Comparison of ENCODE assay signal across 37 cellular contexts in genomic region chr5:176557846-176558245, GRCh38. TPM values are rescaled to one million over a fixed set of nuclear protein-coding genes. Genes with fewer than 3 reads are reported as not detected.
"Had no signal": no experiment of that assay in that cellular context is flagged by ENCODE, and none has a peak within 500 bp of the region (broad histone marks: within the 10 kb centered on the region; RNA-seq: fewer than 3 reads in every experiment).

No MANE protein-coding gene starts in this region.

- H3K27ac ChIP-seq: adrenal gland, ascending aorta, body of pancreas, brain microvascular endothelial cell, breast epithelium, cardiac muscle cell had no signal

- H3K36me3 Mint-ChIP-seq: activated naive CD4-positive, alpha-beta T cell treated with anti-CD3 and anti-CD28 coated beads, Interleukin-2, amount 50 U/mL, for 24 hours; activated naive CD4-positive, alpha-beta T cell treated with anti-CD3 and anti-CD28 coated beads, Interleukin-2, amount 50 U/mL, for 72 hours; activated naive CD8-positive, alpha-beta T cell; activated naive CD8-positive, alpha-beta T cell treated with anti-CD3 and anti-CD28 coated beads for 36 hours; activated naive CD8-positive, alpha-beta T cell treated with anti-CD3 and anti-CD28 coated beads, Interleukin-2, amount 10 ng/mL, durations not matched to agents 7 days and 5 days; brain had no signal

- H3K27ac Mint-ChIP-seq: activated naive CD4-positive, alpha-beta T cell treated with anti-CD3 and anti-CD28 coated beads for 36 hours; activated naive CD4-positive, alpha-beta T cell treated with anti-CD3 and anti-CD28 coated beads, Interleukin-2, amount 10 ng/mL, durations not matched to agents 7 days and 5 days; activated naive CD4-positive, alpha-beta T cell treated with anti-CD3 and anti-CD28 coated beads, Interleukin-2, amount 50 U/mL, for 24 hours; activated naive CD4-positive, alpha-beta T cell treated with anti-CD3 and anti-CD28 coated beads, Interleukin-2, amount 50 U/mL, for 72 hours; activated naive CD8-positive, alpha-beta T cell; activated naive CD8-positive, alpha-beta T cell treated with anti-CD3 and anti-CD28 coated beads for 36 hours; activated naive CD8-positive, alpha-beta T cell treated with anti-CD3 and anti-CD28 coated beads, Interleukin-2, amount 10 ng/mL, durations not matched to agents 7 days and 5 days; activated naive CD8-positive, alpha-beta T cell treated with anti-CD3 and anti-CD28 coated beads, Interleukin-2, amount 50 U/mL, for 24 hours; activated T-cell treated with anti-CD3 and anti-CD28 coated beads, Interleukin-2, amount 50 U/mL, for 24 hours; activated T-cell treated with anti-CD3 and anti-CD28 coated beads, Interleukin-2, amount 50 U/mL, for 72 hours; activated T-helper 1 cell treated with anti-CD3 and anti-CD28 coated beads, Interleukin-12 subunit alpha, Interleukin-12 subunit beta, Interleukin-2, Interleukin-4 antibody, amounts not matched to agents 30 ng/mL and 10 ng/mL and 1 ng/mL, durations not matched to agents 14 hours and 24 hours and 36 hours; activated T-helper 17 cell treated with anti-CD3 and anti-CD28 coated beads, Interleukin-2, amount 50 U/mL, for 72 hours; activated T-helper 2 cell treated with anti-CD3 and anti-CD28 coated beads, Interferon-gamma antibody, Interleukin-2, Interleukin-4, amounts not matched to agents 10 μg/mL and 5 μg/mL and 100 μg/mL, durations not matched to agents 14 hours and 24 hours and 36 hours; brain had no signal

- ATAC-seq: activated naive CD4-positive, alpha-beta T cell treated with anti-CD3 and anti-CD28 coated beads, Interleukin-2, amount 50 U/mL, for 72 hours; activated naive CD8-positive, alpha-beta T cell treated with anti-CD3 and anti-CD28 coated beads, Interleukin-2, amount 50 U/mL, for 24 hours; activated T-cell treated with anti-CD3 and anti-CD28 coated beads, Interleukin-2, amount 50 U/mL, for 4 hours; activated T-cell treated with anti-CD3 and anti-CD28 coated beads, Interleukin-2, amount 50 U/mL, for 72 hours; activated T-helper 17 cell treated with anti-CD3 and anti-CD28 coated beads, Interleukin-2, amount 50 U/mL, for 72 hours; body of pancreas had no signal

- DNase-seq: activated effector memory CD4-positive, alpha-beta T cell treated with anti-CD3 and anti-CD28 coated beads, Interleukin-2, amount 50 U/mL, for 16 hours; activated effector memory CD4-positive, alpha-beta T cell treated with Interleukin-2 at 50 U/mL for 16 hours; activated gamma-delta T cell; activated gamma-delta T cell treated with Interleukin-2 at 50 U/mL for 16 hours; activated naive CD4-positive, alpha-beta T cell; activated naive CD4-positive, alpha-beta T cell treated with anti-CD3 and anti-CD28 coated beads for 36 hours; activated naive CD4-positive, alpha-beta T cell treated with anti-CD3 and anti-CD28 coated beads, Interleukin-2, amount 10 ng/mL, durations not matched to agents 7 days and 5 days; activated naive CD4-positive, alpha-beta T cell treated with anti-CD3 and anti-CD28 coated beads, Interleukin-2, amount 50 U/mL, for 16 hours; activated naive CD4-positive, alpha-beta T cell treated with Interleukin-2 at 50 U/mL for 16 hours; activated naive CD8-positive, alpha-beta T cell treated with anti-CD3 and anti-CD28 coated beads for 36 hours; activated naive CD8-positive, alpha-beta T cell treated with anti-CD3 and anti-CD28 coated beads, Interleukin-2, amount 10 ng/mL, durations not matched to agents 7 days and 5 days; activated naive CD8-positive, alpha-beta T cell treated with anti-CD3 and anti-CD28 coated beads, Interleukin-2, amount 50 U/mL, for 24 hours; activated T-cell treated with anti-CD3 and anti-CD28 coated beads, Interleukin-2, amount 50 U/mL, for 24 hours; activated T-cell treated with anti-CD3 and anti-CD28 coated beads, Interleukin-2, amount 50 U/mL, for 4 hours; activated T-cell treated with anti-CD3 and anti-CD28 coated beads, Interleukin-2, amount 50 U/mL, for 48 hours; activated T-cell treated with anti-CD3 and anti-CD28 coated beads, Interleukin-2, amount 50 U/mL, for 72 hours; adrenal gland; amniotic stem cell; amygdala; anterior cingulate cortex; body of pancreas; brain microvascular endothelial cell; caudate nucleus; central memory CD4-positive, alpha-beta T cell; cerebellar nuclear complex had no signal

- H3K9me3 Mint-ChIP-seq: activated naive CD4-positive, alpha-beta T cell treated with anti-CD3 and anti-CD28 coated beads for 36 hours; activated naive CD4-positive, alpha-beta T cell treated with anti-CD3 and anti-CD28 coated beads, Interleukin-2, amount 50 U/mL, for 24 hours; activated naive CD8-positive, alpha-beta T cell treated with anti-CD3 and anti-CD28 coated beads for 36 hours; activated naive CD8-positive, alpha-beta T cell treated with anti-CD3 and anti-CD28 coated beads, Interleukin-2, amount 50 U/mL, for 24 hours; activated T-cell treated with anti-CD3 and anti-CD28 coated beads, Interleukin-2, amount 50 U/mL, for 24 hours; activated T-cell treated with anti-CD3 and anti-CD28 coated beads, Interleukin-2, amount 50 U/mL, for 4 hours; activated T-helper 1 cell treated with anti-CD3 and anti-CD28 coated beads, Interleukin-12 subunit alpha, Interleukin-12 subunit beta, Interleukin-2, Interleukin-4 antibody, amounts not matched to agents 30 ng/mL and 10 ng/mL and 1 ng/mL, durations not matched to agents 14 hours and 24 hours and 36 hours; activated T-helper 17 cell treated with anti-CD3 and anti-CD28 coated beads, Interleukin-2, amount 50 U/mL, for 72 hours; activated T-helper 2 cell treated with anti-CD3 and anti-CD28 coated beads, Interferon-gamma antibody, Interleukin-2, Interleukin-4, amounts not matched to agents 10 μg/mL and 5 μg/mL and 100 μg/mL, durations not matched to agents 14 hours and 24 hours and 36 hours; central memory CD8-positive, alpha-beta T cell had no signal

- H3K36me3 ChIP-seq: adrenal gland, ascending aorta, brain microvascular endothelial cell, breast epithelium, cardiac muscle cell had no signal

- H3K4me3 ChIP-seq: adrenal gland, ascending aorta, body of pancreas, breast epithelium, cardiac muscle cell had no signal

- H3K27me3 Mint-ChIP-seq: activated naive CD4-positive, alpha-beta T cell treated with anti-CD3 and anti-CD28 coated beads, Interleukin-2, amount 50 U/mL, for 24 hours; activated naive CD8-positive, alpha-beta T cell; activated naive CD8-positive, alpha-beta T cell treated with anti-CD3 and anti-CD28 coated beads for 36 hours; activated naive CD8-positive, alpha-beta T cell treated with anti-CD3 and anti-CD28 coated beads, Interleukin-2, amount 10 ng/mL, durations not matched to agents 7 days and 5 days; activated T-cell treated with anti-CD3 and anti-CD28 coated beads, Interleukin-2, amount 50 U/mL, for 24 hours; brain had no signal

- H3K4me3 Mint-ChIP-seq: activated naive CD4-positive, alpha-beta T cell treated with anti-CD3 and anti-CD28 coated beads for 36 hours; activated naive CD4-positive, alpha-beta T cell treated with anti-CD3 and anti-CD28 coated beads, Interleukin-2, amount 10 ng/mL, durations not matched to agents 7 days and 5 days; activated naive CD4-positive, alpha-beta T cell treated with anti-CD3 and anti-CD28 coated beads, Interleukin-2, amount 50 U/mL, for 24 hours; activated naive CD8-positive, alpha-beta T cell; activated naive CD8-positive, alpha-beta T cell treated with anti-CD3 and anti-CD28 coated beads for 36 hours; activated naive CD8-positive, alpha-beta T cell treated with anti-CD3 and anti-CD28 coated beads, Interleukin-2, amount 10 ng/mL, durations not matched to agents 7 days and 5 days; activated naive CD8-positive, alpha-beta T cell treated with anti-CD3 and anti-CD28 coated beads, Interleukin-2, amount 50 U/mL, for 24 hours; activated T-cell treated with anti-CD3 and anti-CD28 coated beads, Interleukin-2, amount 50 U/mL, for 24 hours; activated T-cell treated with anti-CD3 and anti-CD28 coated beads, Interleukin-2, amount 50 U/mL, for 4 hours; activated T-cell treated with anti-CD3 and anti-CD28 coated beads, Interleukin-2, amount 50 U/mL, for 72 hours; activated T-helper 1 cell treated with anti-CD3 and anti-CD28 coated beads, Interleukin-12 subunit alpha, Interleukin-12 subunit beta, Interleukin-2, Interleukin-4 antibody, amounts not matched to agents 30 ng/mL and 10 ng/mL and 1 ng/mL, durations not matched to agents 14 hours and 24 hours and 36 hours; activated T-helper 17 cell treated with anti-CD3 and anti-CD28 coated beads, Interleukin-2, amount 50 U/mL, for 72 hours; brain; central memory CD8-positive, alpha-beta T cell had no signal

- H3K9me3 ChIP-seq: adrenal gland, ascending aorta, body of pancreas, breast epithelium had no signal

- H3K27me3 ChIP-seq: adrenal gland, ascending aorta, body of pancreas, brain microvascular endothelial cell, breast epithelium, cardiac muscle cell had no signal

- H3K4me1 ChIP-seq: adrenal gland, ascending aorta, body of pancreas, breast epithelium had no signal

RNA-seq across cellular contexts. Expression of gene CDHR2, which starts 8.7 kb away (rescaled TPM):
- total RNA-seq: aorta, ascending aorta had no signal

RNA-seq across cellular contexts. Expression of gene GPRIN1, which starts 52.1 kb away (rescaled TPM):
- total RNA-seq: ascending aorta had no signal
